20 cellular contexts compared by ENCODE assay signal in the genomic region with DNA sequence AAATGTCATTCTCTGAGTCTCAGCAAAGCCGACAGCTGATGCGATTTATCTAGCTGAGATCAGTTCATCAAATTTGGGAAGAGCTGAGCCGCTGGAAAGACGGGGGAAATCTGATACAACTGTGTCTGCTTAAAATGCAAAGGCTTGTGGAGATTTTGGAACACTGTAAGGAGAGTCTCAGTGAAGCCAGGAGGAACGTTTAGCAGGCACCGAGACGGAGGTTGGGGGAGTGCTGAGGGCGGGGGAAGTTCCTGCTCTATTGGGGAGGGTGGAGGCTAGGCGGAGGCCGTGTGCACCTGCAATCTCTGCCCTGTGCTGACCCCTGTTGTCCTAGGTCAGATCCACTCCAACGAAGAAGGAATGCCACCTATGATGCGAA.
"Had no signal": no experiment of that assay in that cellular context is flagged by ENCODE, and none has a peak within 500 bp of the region (broad histone marks: within the 10 kb centered on the region; RNA-seq: fewer than 3 reads in every experiment).

No MANE protein-coding gene starts in this region.

- H3K4me3 Mint-ChIP-seq: activated CD8-positive, alpha-beta T cell treated with anti-CD3 and anti-CD28 coated beads for 36 hours; activated naive CD4-positive, alpha-beta T cell treated with anti-CD3 and anti-CD28 coated beads for 36 hours; activated T-helper 17 cell treated with anti-CD3 and anti-CD28 coated beads, Interleukin-2, amount 50 U/mL, for 72 hours; brain; naive thymus-derived CD8-positive, alpha-beta T cell; stimulated activated naive B cell treated with anti-CD40 and anti-IgM and Interleukin-4, amounts not matched to agents 10 μg/mL and 1 μg/mL and 100 μg/mL, for 72 hours had no signal

- H3K9me3 ChIP-seq: colonic mucosa, lower lobe of right lung, neutrophil, upper lobe of right lung had no signal

- H3K27ac ChIP-seq: colonic mucosa, foreskin keratinocyte, lower lobe of right lung, neutrophil, parathyroid adenoma, spleen, upper lobe of right lung had no signal

- H3K27me3 ChIP-seq: colonic mucosa had no signal

- H3K36me3 Mint-ChIP-seq: brain; naive thymus-derived CD8-positive, alpha-beta T cell; stimulated activated naive B cell treated with anti-CD40 and anti-IgM and Interleukin-4, amounts not matched to agents 10 μg/mL and 1 μg/mL and 100 μg/mL, for 72 hours had no signal

- H3K4me1 Mint-ChIP-seq: activated T-helper 17 cell treated with anti-CD3 and anti-CD28 coated beads, Interleukin-2, amount 50 U/mL, for 72 hours; stimulated activated naive B cell treated with anti-CD40 and anti-IgM and Interleukin-4, amounts not matched to agents 10 μg/mL and 1 μg/mL and 100 μg/mL, for 72 hours had no signal

- H3K4me3 ChIP-seq: colonic mucosa, lower lobe of right lung, spleen, upper lobe of right lung had no signal

- H3K9me3 Mint-ChIP-seq: activated CD8-positive, alpha-beta T cell treated with anti-CD3 and anti-CD28 coated beads for 36 hours; activated naive CD4-positive, alpha-beta T cell treated with anti-CD3 and anti-CD28 coated beads for 36 hours; activated T-helper 17 cell treated with anti-CD3 and anti-CD28 coated beads, Interleukin-2, amount 50 U/mL, for 72 hours; naive thymus-derived CD8-positive, alpha-beta T cell; stimulated activated naive B cell treated with anti-CD40 and anti-IgM and Interleukin-4, amounts not matched to agents 10 μg/mL and 1 μg/mL and 100 μg/mL, for 72 hours had no signal

- H3K36me3 ChIP-seq: colonic mucosa, lower lobe of right lung, neutrophil, spleen, upper lobe of right lung had no signal

- H3K4me1 ChIP-seq: colonic mucosa, foreskin keratinocyte, lower lobe of right lung, parathyroid adenoma, spleen, upper lobe of right lung had no signal

- DNase-seq: activated CD4-positive, alpha-beta T cell treated with anti-CD3 and anti-CD28 coated beads for 48 hours; activated CD4-positive, CD25-positive, alpha-beta regulatory T cell; activated CD8-positive, alpha-beta T cell treated with anti-CD3 and anti-CD28 coated beads for 36 hours; activated naive CD4-positive, alpha-beta T cell treated with anti-CD3 and anti-CD28 coated beads for 36 hours; activated T-cell treated with anti-CD3 and anti-CD28 coated beads, Interleukin-2, amount 50 U/mL, for 1 hour; colonic mucosa; foreskin keratinocyte; islet precursor cell; left colon; lower lobe of right lung; naive thymus-derived CD8-positive, alpha-beta T cell; retina; spleen; stimulated activated naive B cell treated with anti-CD40 and anti-IgM and Interleukin-4, amounts not matched to agents 10 μg/mL and 1 μg/mL and 100 μg/mL, for 72 hours; T-helper 9 cell; upper lobe of right lung had no signal

- ATAC-seq: activated CD8-positive, alpha-beta T cell treated with anti-CD3 and anti-CD28 coated beads for 36 hours; activated T-helper 17 cell treated with anti-CD3 and anti-CD28 coated beads, Interleukin-2, amount 50 U/mL, for 72 hours; foreskin keratinocyte; left colon; lower lobe of right lung; naive thymus-derived CD8-positive, alpha-beta T cell; stimulated activated naive B cell treated with anti-CD40 and anti-IgM and Interleukin-4, amounts not matched to agents 10 μg/mL and 1 μg/mL and 100 μg/mL, for 72 hours; upper lobe of right lung had no signal

- H3K27ac Mint-ChIP-seq: activated CD8-positive, alpha-beta T cell treated with anti-CD3 and anti-CD28 coated beads for 36 hours; activated naive CD4-positive, alpha-beta T cell treated with anti-CD3 and anti-CD28 coated beads for 36 hours; activated T-helper 17 cell treated with anti-CD3 and anti-CD28 coated beads, Interleukin-2, amount 50 U/mL, for 72 hours; naive thymus-derived CD8-positive, alpha-beta T cell; stimulated activated naive B cell treated with anti-CD40 and anti-IgM and Interleukin-4, amounts not matched to agents 10 μg/mL and 1 μg/mL and 100 μg/mL, for 72 hours had no signal
